ENCODE assay signal across 8 cellular contexts in genomic region chr4:173360587-173361221, GRCh38. TPM values are rescaled to one million over a fixed set of nuclear protein-coding genes. Genes with fewer than 3 reads are reported as not detected.
DNase-seq lines count a peak whose midpoint lies in the region; ATAC-seq, FAIRE-seq and TF ChIP-seq lines count a peak whose summit lies in the region.
"Had no signal": no experiment of that assay in that cellular context is flagged by ENCODE, and none has a peak within 500 bp of the region (broad histone marks: within the 10 kb centered on the region; RNA-seq: fewer than 3 reads in every experiment).

No MANE protein-coding gene starts in this region.

- FAIRE-seq in K562 (lab: Jason Lieb, UNC), result peak; percentile 76

- H3K9me3 ChIP-seq in K562 (replicated peaks; ENCODE audit: control insufficient read depth, insufficient read depth, low read depth, low read length), result no peaks in the 10 kb centered on the region

- CTCF ChIA-PET in K562 (lab: Yijun Ruan, JAX; ENCODE audit: low intra/inter-chr PET ratio), result interaction anchor here (0.6 kb wide), 1 partner anchor 347 kb away, joined by 3 read pairs; no protein-coding TSS in a partner anchor

- in situ Hi-C loops in K562 (cut with MboI), result no loop called here

- BruUV-seq in K562 (replicated peaks; lab: Mats Ljungman, UMichigan), result no TSS peak

- no peak overlapping the region for H3K4me3 Mint-ChIP-seq in nephron
- H3K4me3 Mint-ChIP-seq: activated naive CD4-positive, alpha-beta T cell treated with anti-CD3 and anti-CD28 coated beads for 36 hours had no signal

- intact Hi-C loops in K562 (cut with micrococcal nuclease), result no loop called here

- no peaks in the 10 kb centered on the region for H3K79me2 ChIP-seq in K562 (ENCODE audit: control insufficient read depth, insufficient read depth, low read length)

- no peaks in the 10 kb centered on the region for H3K36me3 ChIP-seq in K562 (ENCODE audit: control insufficient read depth, insufficient read depth, low read length)

- H3K36me3 Mint-ChIP-seq in nephron (ENCODE audit: low read depth), result no peaks in the 10 kb centered on the region

- no peaks in the 10 kb centered on the region for H3K9me3 Mint-ChIP-seq in nephron
- H3K9me3 Mint-ChIP-seq: activated naive CD4-positive, alpha-beta T cell treated with anti-CD3 and anti-CD28 coated beads for 36 hours had no signal

- no peak overlapping the region for H3K4me2 ChIP-seq in K562 (ENCODE audit: insufficient read depth, low read length)

- H2AFZ ChIP-seq in K562 (ENCODE audit: low read depth, low read length), result peak overlapping the region; percentile 58

- 34% methylated on average over 5 of the region's 5 CpGs for WGBS in K562 (ENCODE audit: insufficient coverage, low coverage, missing lambda C conversion rate)

- TF ChIP-seq RAD21 in K562 (CRISPR knock-in tag; conservative IDR thresholded peaks at IDR 0.05 in 1 of 2, IDR thresholded peaks at IDR 0.05 in 1 of 2), result peak in 1 of 2 experiments; percentile 37; a peak in 1 of 4 replicates

- H3K9me1 ChIP-seq in K562 (ENCODE audit: control insufficient read depth, insufficient read depth, low read length), result no peaks in the 10 kb centered on the region

- no peak overlapping the region for H3K9ac ChIP-seq in K562 (ENCODE audit: insufficient read depth in 1 of 2, low read depth in 2 of 2, low read length in 2 of 2)

- H3K4me3 ChIP-seq in K562, result no peak overlapping the region

- POLR2A ChIA-PET in K562 (lab: Yijun Ruan, JAX), result interaction anchor here (0.6 to 0.9 kb wide), 3 partner anchors 9 to 26 kb away, joined by 3 to 5 read pairs (median 4); partner anchors contain the start of gene HMGB2

- no peaks in the 10 kb centered on the region for H3K4me1 Mint-ChIP-seq in nephron

- TF ChIP-seq CTCF in K562 (IDR thresholded peaks at IDR 0.05 in 2 of 3, conservative IDR thresholded peaks at IDR 0.05 in 1 of 3; ENCODE audit: insufficient read depth in 2 of 3, low read depth in 1 of 3, low read length in 3 of 3), result peak in 2 of 3 experiments; percentile 37 to 49; a peak in 3 of 6 replicates
- TF ChIP-seq CTCF in nephron (IDR thresholded peaks at IDR 0.05; ENCODE audit: unreplicated experiment in 3 of 3), result peak in 2 of 3 experiments; percentile 9 to 44

- H3K4me1 ChIP-seq in K562 (replicated peaks in 1 of 2; ENCODE audit: control insufficient read depth in 2 of 2, insufficient read depth in 2 of 2, low read length in 2 of 2), result no peaks in the 10 kb centered on the region

- TF ChIP-seq POLR2A in K562 (conservative IDR thresholded peaks at IDR 0.05), result no peak

- H3K27me3 ChIP-seq in K562 (ENCODE audit: control insufficient read depth in 2 of 2, insufficient read depth in 2 of 2, low read length in 2 of 2), result no peaks in the 10 kb centered on the region

- H3K27me3 Mint-ChIP-seq in nephron (ENCODE audit: low read depth), result no peaks in the 10 kb centered on the region

- H3K27ac ChIP-seq in K562 (ENCODE audit: extremely low read depth, low read depth, low read length), result no peak overlapping the region

- no peak for TF ChIP-seq EP300 in K562 (IDR thresholded peaks at IDR 0.05; ENCODE audit: low read length)

- no peaks in the 10 kb centered on the region for H4K20me1 ChIP-seq in K562 (replicated peaks; ENCODE audit: control insufficient read depth, insufficient read depth, low read length)

- H3K27ac Mint-ChIP-seq in nephron, result no peak overlapping the region
- H3K27ac Mint-ChIP-seq: activated naive CD4-positive, alpha-beta T cell treated with anti-CD3 and anti-CD28 coated beads for 36 hours had no signal

- ATAC-seq in K562, result peak; percentile 82
- no peak for ATAC-seq in GM18520 (IDR thresholded peaks at IDR 0.05; ENCODE audit: unreplicated experiment)
- no peak for ATAC-seq in GM21447 (IDR thresholded peaks at IDR 0.05; ENCODE audit: unreplicated experiment)

- DNase-seq in EH (ENCODE audit: low read depth), result peak; percentile 48
- DNase-seq in HT-29 (ENCODE audit: low spot score), result peak; percentile 24
- peak in 1 of 4 experiments; percentile 11 for DNase-seq in K562 (ENCODE audit: extremely low read depth in 1 of 4, low spot score in 3 of 4)
- DNase-seq in NK-92 (lab: John Stamatoyannopoulos, UW; ENCODE audit: unreplicated experiment), result no peak
- DNase-seq: activated naive CD4-positive, alpha-beta T cell treated with anti-CD3 and anti-CD28 coated beads for 36 hours had no signal

TF ChIP-seq in K562, 482 proteins besides CTCF, POLR2A, EP300 and RAD21:
- TF ChIP-seq MTA1 (IDR thresholded peaks at IDR 0.05; ENCODE audit: borderline replicate concordance), result no peak
- TF ChIP-seq SAFB2 (IDR thresholded peaks at IDR 0.05; ENCODE audit: borderline replicate concordance, low read depth, low read length, severe bottlenecking), result no peak
- TF ChIP-seq CTBP1 (IDR thresholded peaks at IDR 0.05; ENCODE audit: borderline replicate concordance), result no peak
- no peak for TF ChIP-seq XRCC3 (IDR thresholded peaks at IDR 0.05)

RNA-seq across cellular contexts. Expression of gene SAP30, which starts 10.1 kb away (rescaled TPM):
- total RNA-seq in HT-29 (2014; rRNA removed; shearing (Covaris generic)), result 17.7 and 21.7 TPM in 2 replicates
- 4.1 and 6.4 TPM in 2 replicates for total RNA-seq in K562 (2011; cell fraction: chromatin; rRNA removed; ENCODE audit: low replicate concordance)
- 7.8 and 9.5 TPM in 2 replicates for total RNA-seq in K562 (2011; cell fraction: nucleolus; rRNA removed)
- total RNA-seq in K562 (2011; cell fraction: nucleoplasm; rRNA removed), result 3.2 and 6.7 TPM in 2 replicates
- total RNA-seq in K562 (2014; rRNA removed) (47.6 and 50.3 TPM in 2 replicates), K562 (2014; rRNA removed; fragmentation: Illumina TruSeq; extraction: Trizol) (31.8 and 32.7 TPM in 2 replicates), K562 (2015; rRNA removed; fragmentation: Illumina TruSeq; extraction: Trizol) (43.9 and 51.1 TPM in 2 replicates), K562 (2021) (28.5 and 32.6 TPM in 2 replicates)
- polyA plus RNA-seq in K562 (2011; rRNA removed) (29.8 and 42.8 TPM in 2 replicates), K562 (2014; fragmentation: Illumina TruSeq; extraction: Trizol) (26.1 and 31.2 TPM in 2 replicates), K562 (2014; fragmentation: Nextera tagmentation; extraction: Ambion mirVana) (1 to 10 TPM; 5.9 to 6.9 TPM), K562 (2014; rRNA removed) (41.4 and 43.2 TPM in 2 replicates)
- 11.3 and 11.5 TPM in 2 replicates for polyA plus RNA-seq in K562 (2011; cell fraction: cytosol; rRNA removed)
- polyA plus RNA-seq in K562 (2011; cell fraction: nucleus; rRNA removed), result 8.1 and 9.0 TPM in 2 replicates
- polyA plus RNA-seq in K562 (2012), result 26.8 and 53.4 TPM in 2 replicates
- polyA minus RNA-seq in K562 (2011; rRNA and poly(A)+ RNA removed), result 13.2 and 14.1 TPM in 2 replicates
- polyA minus RNA-seq in K562 (2011; cell fraction: cytosol; rRNA and poly(A)+ RNA removed), result 7.4 and 10.6 TPM in 2 replicates
- 6.9 and 11.6 TPM in 2 replicates for polyA minus RNA-seq in K562 (2011; cell fraction: nucleus; rRNA and poly(A)+ RNA removed)

RNA-seq across cellular contexts. Expression of gene HMGB2, which starts 26.5 kb away (rescaled TPM):
- total RNA-seq in HT-29 (2014; rRNA removed; shearing (Covaris generic)), result 113 and 133 TPM in 2 replicates
- total RNA-seq in K562 (2011; cell fraction: chromatin; rRNA removed; ENCODE audit: low replicate concordance), result 56.7 and 220 TPM in 2 replicates
- total RNA-seq in K562 (2011; cell fraction: nucleolus; rRNA removed), result 58.0 and 74.9 TPM in 2 replicates
- total RNA-seq in K562 (2011; cell fraction: nucleoplasm; rRNA removed), result 99.8 and 119 TPM in 2 replicates
- total RNA-seq in K562 (2014; rRNA removed), result 443 and 555 TPM in 2 replicates
- 683 and 814 TPM in 2 replicates for total RNA-seq in K562 (2014; rRNA removed; fragmentation: Illumina TruSeq; extraction: Trizol)
- total RNA-seq in K562 (2015; rRNA removed; fragmentation: Illumina TruSeq; extraction: Trizol), result 521 and 540 TPM in 2 replicates
- 283 and 309 TPM in 2 replicates for total RNA-seq in K562 (2021)
- 436 and 626 TPM in 2 replicates for polyA plus RNA-seq in K562 (2011; rRNA removed)
- polyA plus RNA-seq in K562 (2011; cell fraction: cytosol; rRNA removed), result 63.6 and 149 TPM in 2 replicates
- polyA plus RNA-seq in K562 (2011; cell fraction: nucleus; rRNA removed), result 85.9 and 178 TPM in 2 replicates
- polyA plus RNA-seq in K562 (2012), result 459 and 564 TPM in 2 replicates
- 656 and 724 TPM in 2 replicates for polyA plus RNA-seq in K562 (2014; fragmentation: Illumina TruSeq; extraction: Trizol)
- polyA plus RNA-seq in K562 (2014; fragmentation: Nextera tagmentation; extraction: Ambion mirVana), result 100 to 1,000 TPM; 596 to 814 TPM
- 678 and 822 TPM in 2 replicates for polyA plus RNA-seq in K562 (2014; rRNA removed)
- 292 and 352 TPM in 2 replicates for polyA minus RNA-seq in K562 (2011; rRNA and poly(A)+ RNA removed)
- 101 and 105 TPM in 2 replicates for polyA minus RNA-seq in K562 (2011; cell fraction: cytosol; rRNA and poly(A)+ RNA removed)
- polyA minus RNA-seq in K562 (2011; cell fraction: nucleus; rRNA and poly(A)+ RNA removed), result 42.4 and 123 TPM in 2 replicates

RNA-seq across cellular contexts. Expression of gene SCRG1, which starts 38.2 kb away (rescaled TPM):
- total RNA-seq in HT-29 (2014; rRNA removed; shearing (Covaris generic)), result not detected in 2 replicates
- total RNA-seq in K562 (2011; cell fraction: chromatin; rRNA removed; ENCODE audit: low replicate concordance), result not detected in 2 replicates
- not detected in 2 replicates for total RNA-seq in K562 (2011; cell fraction: nucleolus; rRNA removed)
- total RNA-seq in K562 (2011; cell fraction: nucleoplasm; rRNA removed), result not detected in 2 replicates
- total RNA-seq in K562 (2014; rRNA removed) (not detected in 2 replicates), K562 (2014; rRNA removed; fragmentation: Illumina TruSeq; extraction: Trizol) (not detected in 2 replicates), K562 (2015; rRNA removed; fragmentation: Illumina TruSeq; extraction: Trizol) (not detected in 2 replicates), K562 (2021) (not detected in 2 replicates)
- polyA plus RNA-seq in K562 (2011; rRNA removed) (not detected in 2 replicates), K562 (2014; fragmentation: Illumina TruSeq; extraction: Trizol) (not detected in 2 replicates), K562 (2014; fragmentation: Nextera tagmentation; extraction: Ambion mirVana) (under 1 TPM; 0.01 TPM), K562 (2014; rRNA removed) (not detected in 2 replicates)
- not detected in 2 replicates for polyA plus RNA-seq in K562 (2011; cell fraction: cytosol; rRNA removed)
- not detected in 2 replicates for polyA plus RNA-seq in K562 (2011; cell fraction: nucleus; rRNA removed)
- polyA plus RNA-seq in K562 (2012), result 0.03 and 0.04 TPM in 2 replicates
- not detected in 2 replicates for polyA minus RNA-seq in K562 (2011; rRNA and poly(A)+ RNA removed)
- not detected in 2 replicates for polyA minus RNA-seq in K562 (2011; cell fraction: cytosol; rRNA and poly(A)+ RNA removed)
- not detected in 2 replicates for polyA minus RNA-seq in K562 (2011; cell fraction: nucleus; rRNA and poly(A)+ RNA removed)
- total RNA-seq: activated naive CD4-positive, alpha-beta T cell treated with anti-CD3 and anti-CD28 coated beads for 36 hours had no signal
